20 cellular contexts compared by ENCODE assay signal in the genomic region with DNA sequence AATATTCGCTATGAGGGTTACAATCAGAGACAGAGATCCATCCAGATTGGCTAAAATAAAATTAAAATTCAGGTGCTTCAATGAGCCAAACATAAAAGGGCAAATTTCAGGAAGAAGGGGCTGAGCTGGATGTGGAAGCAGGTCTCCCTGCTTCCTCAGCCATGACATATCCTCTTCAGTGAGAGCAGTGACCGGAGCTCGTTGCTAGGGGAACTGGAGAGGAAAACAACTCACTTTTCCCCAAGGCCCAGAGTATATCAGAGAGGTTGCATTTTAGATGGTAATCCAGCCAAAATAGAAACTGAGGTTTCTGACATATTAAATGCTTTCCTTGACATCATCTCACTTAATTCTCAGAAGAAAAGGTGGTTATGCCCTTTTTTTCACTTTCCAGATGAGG.
"Had no signal": no experiment of that assay in that cellular context is flagged by ENCODE, and none has a peak within 500 bp of the region (broad histone marks: within the 10 kb centered on the region; RNA-seq: fewer than 3 reads in every experiment).

No MANE protein-coding gene starts in this region.

- H3K27ac Mint-ChIP-seq: endodermal cell; immature natural killer cell; naive B cell; nephron; stimulated activated memory B cell treated with anti-CD40 and anti-IgM and Interleukin-4, amounts not matched to agents 10 μg/mL and 1 μg/mL and 100 μg/mL, for 72 hours had no signal

- DNase-seq: effector CD4-positive, alpha-beta T cell; endodermal cell; gastrocnemius medialis; immature natural killer cell; left ventricle myocardium inferior; mesenchymal stem cell; naive B cell; psoas muscle; retina; spleen; stimulated activated CD4-positive, alpha-beta T cell treated with anti-CD3 and anti-CD28 coated beads, Interleukin-15, amount 100 ng/mL, for 24 hours; stimulated activated CD4-positive, alpha-beta T cell treated with anti-CD3 and anti-CD28 coated beads, Interleukin-1b, Interleukin-23, amount 100 ng/mL, for 48 hours; stimulated activated CD4-positive, alpha-beta T cell treated with anti-CD3 and anti-CD28 coated beads, Interleukin-4, amount 100 ng/mL, for 24 hours; stomach; substantia nigra; trophoblast cell had no signal

- ATAC-seq: esophagus mucosa; gastrocnemius medialis; psoas muscle; sciatic nerve; stimulated activated memory B cell treated with anti-CD40 and anti-IgM and Interleukin-4, amounts not matched to agents 10 μg/mL and 1 μg/mL and 100 μg/mL, for 72 hours had no signal

- H3K4me1 Mint-ChIP-seq: immature natural killer cell; naive B cell; nephron; stimulated activated memory B cell treated with anti-CD40 and anti-IgM and Interleukin-4, amounts not matched to agents 10 μg/mL and 1 μg/mL and 100 μg/mL, for 72 hours had no signal

- H3K27me3 Mint-ChIP-seq: stimulated activated memory B cell treated with anti-CD40 and anti-IgM and Interleukin-4, amounts not matched to agents 10 μg/mL and 1 μg/mL and 100 μg/mL, for 72 hours had no signal

- H3K4me3 Mint-ChIP-seq: endodermal cell; immature natural killer cell; naive B cell; nephron; stimulated activated memory B cell treated with anti-CD40 and anti-IgM and Interleukin-4, amounts not matched to agents 10 μg/mL and 1 μg/mL and 100 μg/mL, for 72 hours had no signal

- H3K9me3 Mint-ChIP-seq: endodermal cell, nephron had no signal
